ENCODE assay signal across 20 cellular contexts in the genomic region with DNA sequence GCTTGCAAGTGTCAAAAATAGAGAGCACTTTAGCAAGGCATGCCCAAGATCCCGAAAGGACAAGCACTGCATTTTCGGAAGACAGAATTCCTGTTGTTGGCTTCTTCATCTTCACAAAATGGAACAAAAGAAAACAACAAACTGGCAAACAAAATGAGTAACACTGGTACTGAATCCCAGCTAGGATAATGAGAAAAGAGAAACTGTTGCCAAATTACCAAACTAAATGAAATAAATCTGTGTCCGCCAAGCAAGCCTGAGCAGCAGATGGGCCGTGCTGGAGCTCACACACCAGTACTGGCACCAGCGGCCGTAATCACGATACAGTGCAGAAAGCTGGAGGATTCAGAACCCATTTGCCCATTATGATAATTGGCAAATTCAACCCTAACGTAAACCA. TPM values are rescaled to one million over a fixed set of nuclear protein-coding genes. Genes with fewer than 3 reads are reported as not detected.
DNase-seq lines count a peak whose midpoint lies in the region; ATAC-seq and TF ChIP-seq lines count a peak whose summit lies in the region.
"Had no signal": no experiment of that assay in that cellular context is flagged by ENCODE, and none has a peak within 500 bp of the region (broad histone marks: within the 10 kb centered on the region; RNA-seq: fewer than 3 reads in every experiment).

No MANE protein-coding gene starts in this region.

- H3K4me1 ChIP-seq in Peyer's patch = no peaks in the 10 kb centered on the region
- H3K4me1 ChIP-seq: Caco-2 had no signal

- TF ChIP-seq CTCF in Peyer's patch (IDR thresholded peaks at IDR 0.05) = no peak

- ATAC-seq in HG03196 (IDR thresholded peaks at IDR 0.05; ENCODE audit: unreplicated experiment) = no peak

- H3K36me3 ChIP-seq in Peyer's patch = no peaks in the 10 kb centered on the region
- H3K36me3 ChIP-seq: SJCRH30 had no signal

- no peak overlapping the region for H3K4me3 ChIP-seq in Peyer's patch
- H3K4me3 ChIP-seq: SJCRH30 had no signal

- TF ChIP-seq POLR2A in Peyer's patch (IDR thresholded peaks at IDR 0.05) = no peak

- H3K9me3 ChIP-seq in Peyer's patch = no peaks in the 10 kb centered on the region

- H3K27ac ChIP-seq in Peyer's patch = no peak overlapping the region
- H3K27ac ChIP-seq: HL-60, RWPE1, SJCRH30 had no signal

- peak; percentile 74 for DNase-seq in Ammon's horn (ENCODE audit: low spot score)
- peak; percentile 78 for DNase-seq in NCI-H446 treated with DMSO at 0.1 percent for 48 hours (lab: John Stamatoyannopoulos, UW)
- DNase-seq in fibroblast of gingiva (ENCODE audit: low read depth) = peak; percentile 18
- DNase-seq in pons (ENCODE audit: low spot score) = peak; percentile 49
- no peak for DNase-seq in DMS79 treated with DMSO at 0.1 percent for 48 hours (lab: John Stamatoyannopoulos, UW)
- DNase-seq in iPS-NIHi11 (ENCODE audit: low spot score) = no peak
- DNase-seq in Peyer's patch = no peak
- DNase-seq: Caco-2; CD4-positive, CD25-positive, alpha-beta regulatory T cell; H9; NCI-H1105; NCI-H187; NCI-H748 treated with DMSO at 0.1 percent for 48 hours; OCI-M1; SJCRH30 had no signal

- no peaks in the 10 kb centered on the region for H3K27me3 ChIP-seq in Peyer's patch
- H3K27me3 ChIP-seq: SJCRH30 had no signal

RNA-seq across cellular contexts. Expression of a gene that starts 30.6 kb away (rescaled TPM):
- total RNA-seq in Peyer's patch = 10 to 100 TPM in 1 of 4 donors, 1 to 10 TPM in 2, under 1 TPM in 1; 0.18 to 11.6 (median 2.4) TPM
- total RNA-seq: Caco-2 had no signal

RNA-seq across cellular contexts. Expression of a gene that starts 57.2 kb away (rescaled TPM):
- total RNA-seq in Peyer's patch = 10 to 100 TPM in 1 of 4 donors, 1 to 10 TPM in 3; 2.8 to 26.4 (median 4.9) TPM
- total RNA-seq: A673, Caco-2, LHCN-M2, SJCRH30 had no signal

Comparison
In these comparisons a context has a peak if more than half of its experiments do, and no peak if none do; other contexts are left out.
1. DNase-seq: peak in Ammon's horn (single experiment), NCI-H446 treated with DMSO at 0.1 percent for 48 hours (single experiment), fibroblast of gingiva (single experiment) and pons (single experiment); none in DMS79 treated with DMSO at 0.1 percent for 48 hours (single experiment), iPS-NIHi11 (single experiment) and Peyer's patch (0 of 3).